In the genomic region with DNA sequence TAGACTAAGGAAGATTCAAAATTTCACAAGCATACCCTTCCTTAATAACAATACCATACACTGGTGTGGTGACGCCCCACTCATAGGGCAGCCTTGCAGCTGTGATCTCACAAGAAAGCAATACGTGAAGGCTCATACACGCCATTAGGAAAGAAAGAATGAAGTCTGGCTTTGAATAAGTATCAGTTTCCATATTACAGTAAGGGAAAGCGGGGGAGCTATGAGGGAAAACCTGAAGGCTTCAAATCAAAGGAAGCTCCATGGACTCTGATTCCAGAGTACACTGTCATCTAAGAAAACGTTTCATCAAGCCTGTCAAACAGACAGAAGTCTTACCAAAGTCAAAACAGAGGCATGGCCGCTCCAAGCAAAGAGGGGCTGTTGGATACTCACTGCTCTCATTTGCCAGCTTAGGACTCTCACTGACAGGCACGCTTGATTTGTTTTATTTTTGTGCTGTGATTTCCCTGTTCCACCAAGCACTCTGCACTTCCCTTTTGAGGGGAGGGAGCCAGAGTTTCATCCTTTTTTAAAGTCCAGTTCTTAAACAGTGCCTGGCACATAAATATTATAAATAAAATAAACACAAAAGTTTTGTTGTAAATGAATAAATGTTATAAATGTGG, we compare ENCODE assay signal across 9 cellular contexts.
DNase-seq lines count a peak whose midpoint lies in the region; ATAC-seq and TF ChIP-seq lines count a peak whose summit lies in the region.
"Had no signal": no experiment of that assay in that cellular context is flagged by ENCODE, and none has a peak within 500 bp of the region (broad histone marks: within the 10 kb centered on the region; RNA-seq: fewer than 3 reads in every experiment).

No MANE protein-coding gene starts in this region.

- H3K4me3 ChIP-seq in KMS-11 (IDR thresholded peaks at IDR 0.05; ENCODE audit: insufficient read depth, low read depth, low read length) (no peak overlapping the region), prostate gland (no peak overlapping the region), mucosa of descending colon (no peak overlapping the region)

- H3K4me2 ChIP-seq in KMS-11, result peak overlapping the region; percentile 67

- no peaks in the 10 kb centered on the region for H4K20me1 ChIP-seq in KMS-11 (ENCODE audit: insufficient read depth)

- DNase-seq in Daoy (ENCODE audit: low read depth) (peak; percentile 19), kidney glomerular epithelial cell (lab: John Stamatoyannopoulos, UW) (peak; percentile 36), prostate gland (ENCODE audit: low spot score) (no peak), mucosa of descending colon (no peak), nucleus accumbens (lab: John Stamatoyannopoulos, UW) (no peak)
- DNase-seq: NCI-H748 treated with DMSO at 0.1 percent for 48 hours had no signal

- no peaks in the 10 kb centered on the region for H3K36me3 ChIP-seq in KMS-11 (ENCODE audit: insufficient read depth)
- H3K36me3 ChIP-seq in prostate gland, result no peaks in the 10 kb centered on the region
- no peaks in the 10 kb centered on the region for H3K36me3 ChIP-seq in mucosa of descending colon (ENCODE audit: low read depth)

- 56% methylated on average over 7 of the region's 7 CpGs for WGBS in prostate gland

- ATAC-seq in GM21576 (IDR thresholded peaks at IDR 0.05; ENCODE audit: unreplicated experiment) (peak; percentile 42), GM21619 (IDR thresholded peaks at IDR 0.05; ENCODE audit: unreplicated experiment) (no peak), mucosa of descending colon (no peak)

- no peak for TF ChIP-seq POLR2A in prostate gland (IDR thresholded peaks at IDR 0.05)

- H3K9me3 ChIP-seq in prostate gland (no peaks in the 10 kb centered on the region), mucosa of descending colon (no peaks in the 10 kb centered on the region)

- H3K27ac ChIP-seq in KMS-11 (peak overlapping the region; percentile 74), prostate gland (peak overlapping the region in 1 of 2 donors; percentile 19)

- H3K9ac ChIP-seq in KMS-11, result peak overlapping the region; percentile 31; the same call in 1 of the 2 replicates

- no peak for TF ChIP-seq CTCF in KMS-11 (conservative IDR thresholded peaks at IDR 0.05; ENCODE audit: low read depth, low read length)
- TF ChIP-seq CTCF in prostate gland (IDR thresholded peaks at IDR 0.05), result no peak
- TF ChIP-seq CTCF in mucosa of descending colon (IDR thresholded peaks at IDR 0.05), result no peak

- H2AFZ ChIP-seq in KMS-11 (ENCODE audit: low read depth), result peak overlapping the region; percentile 24

- peaks cover 50% of the 10 kb centered on the region for H3K4me1 ChIP-seq in KMS-11 (ENCODE audit: low read depth, poor library complexity, severe bottlenecking)
- H3K4me1 ChIP-seq in prostate gland (replicated peaks), result no peaks in the 10 kb centered on the region
- H3K4me1 ChIP-seq in mucosa of descending colon (ENCODE audit: low read depth), result no peaks in the 10 kb centered on the region

- intact Hi-C loops in prostate gland (cut with DNase I) (loop anchor here (10.0 kb wide), 1 partner anchor 217 kb away; the partner anchor contains the start of gene PIEZO2), mucosa of descending colon (cut with DNase I, micrococcal nuclease) (no loop called here)

- no peaks in the 10 kb centered on the region for H3K79me2 ChIP-seq in KMS-11 (ENCODE audit: insufficient read depth, low read depth)

- H3K27me3 ChIP-seq in KMS-11 (ENCODE audit: insufficient read depth, low read depth), result no peaks in the 10 kb centered on the region
- H3K27me3 ChIP-seq in prostate gland (replicated peaks; ENCODE audit: insufficient read depth), result no peaks in the 10 kb centered on the region

Comparison
In these comparisons a context has a peak if more than half of its experiments do, and no peak if none do; other contexts are left out.
1. DNase-seq: peak in Daoy (single experiment) and kidney glomerular epithelial cell (single experiment); none in prostate gland (single experiment), mucosa of descending colon (0 of 3) and nucleus accumbens (0 of 56).